6 cellular contexts compared by ENCODE assay signal in genomic region chr6:26363882-26364825, GRCh38. TPM values are rescaled to one million over a fixed set of nuclear protein-coding genes. Genes with fewer than 3 reads are reported as not detected.
DNase-seq lines count a peak whose midpoint lies in the region; ATAC-seq and TF ChIP-seq lines count a peak whose summit lies in the region.

No MANE protein-coding gene starts in this region.

- H3K4me1 Mint-ChIP-seq in GM23338 (no peaks in the 10 kb centered on the region), neural crest cell (peaks cover 2% of the 10 kb centered on the region)

- H3K4me2 ChIP-seq in GM23338 = peak overlapping the region; percentile 56

- H2AFZ ChIP-seq in GM23338 = peak overlapping the region; percentile 53

- H3K27ac ChIP-seq in GM23338 (ENCODE audit: low read depth) = no peak overlapping the region

- no peaks in the 10 kb centered on the region for H3K9me2 ChIP-seq in GM23338 (ENCODE audit: insufficient read depth)

- no peaks in the 10 kb centered on the region for H3K27me3 ChIP-seq in GM23338 (ENCODE audit: insufficient read depth)

- H3K36me3 ChIP-seq in GM23338 (ENCODE audit: insufficient read depth) = no peaks in the 10 kb centered on the region

- ATAC-seq in GM23338 (peak; percentile 18; the same call in 2 of the 3 replicates), omental fat pad (ENCODE audit: low FRiP score) (no peak)

- TF ChIP-seq CTCF in GM23338 (conservative IDR thresholded peaks at IDR 0.05; ENCODE audit: low read depth in 2 of 2) (no peak), neural crest cell (conservative IDR thresholded peaks at IDR 0.05) (no peak), omental fat pad (IDR thresholded peaks at IDR 0.05) (no peak)

- H3K27me3 Mint-ChIP-seq in GM23338 (ENCODE audit: insufficient read depth, low read depth, poor library complexity) = peaks cover 7% of the 10 kb centered on the region
- no peaks in the 10 kb centered on the region for H3K27me3 Mint-ChIP-seq in neural crest cell (ENCODE audit: low read depth)

- H3F3A ChIP-seq in GM23338 (replicated peaks; ENCODE audit: low read depth) = no peaks in the 10 kb centered on the region

- H3K4me1 ChIP-seq in GM23338 (ENCODE audit: insufficient read depth) = no peaks in the 10 kb centered on the region

- no peak overlapping the region for H3K27ac Mint-ChIP-seq in GM23338
- peak overlapping the region; percentile 66 for H3K27ac Mint-ChIP-seq in neural crest cell (ENCODE audit: unreplicated experiment)

- H3K36me3 Mint-ChIP-seq in GM23338 (ENCODE audit: low read depth) = no peaks in the 10 kb centered on the region
- no peaks in the 10 kb centered on the region for H3K36me3 Mint-ChIP-seq in neural crest cell (ENCODE audit: low read depth)

- H3K4me3 Mint-ChIP-seq in GM23338 (no peak overlapping the region; the same call in 2 of the 3 replicates), neural crest cell (no peak overlapping the region)

- no peaks in the 10 kb centered on the region for H4K20me1 ChIP-seq in GM23338 (replicated peaks; ENCODE audit: insufficient read depth)

- H3K4me3 ChIP-seq in GM23338 = peak overlapping the region; percentile 55

- no peaks in the 10 kb centered on the region for H3K79me2 ChIP-seq in GM23338 (replicated peaks; ENCODE audit: insufficient read depth)

- no peak for DNase-seq in GM23338 (ENCODE audit: low spot score)
- DNase-seq in astrocyte of the hippocampus (ENCODE audit: low read depth, low spot score) = peak; percentile 8
- no peak for DNase-seq in neural crest cell (ENCODE audit: low read depth, low spot score)
- no peak for DNase-seq in omental fat pad (ENCODE audit: low spot score)
- DNase-seq in dedifferentiated amniotic fluid mesenchymal stem cell (ENCODE audit: extremely low spot score) = no peak
- DNase-seq in H4 (ENCODE audit: low spot score) = no peak

- H3K9me3 Mint-ChIP-seq in GM23338 = no peaks in the 10 kb centered on the region
- H3K9me3 Mint-ChIP-seq in neural crest cell = no peaks in the 10 kb centered on the region

TF ChIP-seq in GM23338, 12 proteins besides CTCF, POLR2A, EP300 and RAD21 (continues in another document):
- TF ChIP-seq ZNF114 (CRISPR knock-in tag; IDR thresholded peaks at IDR 0.05) = no peak
- TF ChIP-seq ZNF331 (CRISPR knock-in tag; IDR thresholded peaks at IDR 0.05; ENCODE audit: low read depth) = no peak
- TF ChIP-seq STAT1 (IDR thresholded peaks at IDR 0.05; ENCODE audit: unreplicated experiment) = no peak
- no peak for TF ChIP-seq ZNF462 (CRISPR knock-in tag; IDR thresholded peaks at IDR 0.05)
- no peak for TF ChIP-seq POLR2AphosphoS5 (IDR thresholded peaks at IDR 0.05; ENCODE audit: low read depth)
- TF ChIP-seq, protein P1, sequence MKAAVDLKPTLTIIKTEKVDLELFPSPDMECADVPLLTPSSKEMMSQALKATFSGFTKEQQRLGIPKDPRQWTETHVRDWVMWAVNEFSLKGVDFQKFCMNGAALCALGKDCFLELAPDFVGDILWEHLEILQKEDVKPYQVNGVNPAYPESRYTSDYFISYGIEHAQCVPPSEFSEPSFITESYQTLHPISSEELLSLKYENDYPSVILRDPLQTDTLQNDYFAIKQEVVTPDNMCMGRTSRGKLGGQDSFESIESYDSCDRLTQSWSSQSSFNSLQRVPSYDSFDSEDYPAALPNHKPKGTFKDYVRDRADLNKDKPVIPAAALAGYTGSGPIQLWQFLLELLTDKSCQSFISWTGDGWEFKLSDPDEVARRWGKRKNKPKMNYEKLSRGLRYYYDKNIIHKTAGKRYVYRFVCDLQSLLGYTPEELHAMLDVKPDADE (IDR thresholded peaks at IDR 0.05) = no peak

RNA-seq across cellular contexts. Expression of gene BTN3A2, which starts 0.8 kb away (rescaled TPM):
- 2.8 and 10.4 TPM in 2 replicates for total RNA-seq in GM23338 (2014; rRNA removed; shearing (Covaris generic))
- 3.4 and 4.3 TPM in 2 replicates for polyA plus RNA-seq in GM23338 (2016; fragmentation: Nextera tagmentation; extraction: Ambion mirVana)
- 9.6 and 12.5 TPM in 2 replicates for total RNA-seq in neural crest cell
- 10 to 100 TPM; 15.7 to 39.7 (median 20.5) TPM for total RNA-seq in omental fat pad
- 29.6 and 32.0 TPM in 2 replicates for total RNA-seq in H4 (2014; rRNA removed; shearing (Covaris generic))

RNA-seq across cellular contexts. Expression of gene BTN2A2, which starts 18.8 kb away (rescaled TPM):
- total RNA-seq in GM23338 (2014; rRNA removed; shearing (Covaris generic)) = 7.2 and 16.7 TPM in 2 replicates
- 5.9 and 7.3 TPM in 2 replicates for polyA plus RNA-seq in GM23338 (2016; fragmentation: Nextera tagmentation; extraction: Ambion mirVana)
- 24.5 and 25.0 TPM in 2 replicates for total RNA-seq in neural crest cell
- 10 to 100 TPM in 1 of 4 donors, 1 to 10 TPM in 3; 6.5 to 14.2 (median 7.4) TPM for total RNA-seq in omental fat pad
- total RNA-seq in H4 (2014; rRNA removed; shearing (Covaris generic)) = 3.6 and 6.2 TPM in 2 replicates

RNA-seq across cellular contexts. Expression of gene BTN3A1, which starts 37.9 kb away (rescaled TPM):
- total RNA-seq in GM23338 (2014; rRNA removed; shearing (Covaris generic)) = 4.0 and 4.3 TPM in 2 replicates
- polyA plus RNA-seq in GM23338 (2016; fragmentation: Nextera tagmentation; extraction: Ambion mirVana) = 1.7 and 2.4 TPM in 2 replicates
- total RNA-seq in neural crest cell = 12.7 and 13.8 TPM in 2 replicates
- 10 to 100 TPM; 14.4 to 24.6 (median 17.7) TPM for total RNA-seq in omental fat pad
- 26.6 and 29.0 TPM in 2 replicates for total RNA-seq in H4 (2014; rRNA removed; shearing (Covaris generic))
